Comparison of ENCODE assay signal across 1 cellular context in the genomic region with DNA sequence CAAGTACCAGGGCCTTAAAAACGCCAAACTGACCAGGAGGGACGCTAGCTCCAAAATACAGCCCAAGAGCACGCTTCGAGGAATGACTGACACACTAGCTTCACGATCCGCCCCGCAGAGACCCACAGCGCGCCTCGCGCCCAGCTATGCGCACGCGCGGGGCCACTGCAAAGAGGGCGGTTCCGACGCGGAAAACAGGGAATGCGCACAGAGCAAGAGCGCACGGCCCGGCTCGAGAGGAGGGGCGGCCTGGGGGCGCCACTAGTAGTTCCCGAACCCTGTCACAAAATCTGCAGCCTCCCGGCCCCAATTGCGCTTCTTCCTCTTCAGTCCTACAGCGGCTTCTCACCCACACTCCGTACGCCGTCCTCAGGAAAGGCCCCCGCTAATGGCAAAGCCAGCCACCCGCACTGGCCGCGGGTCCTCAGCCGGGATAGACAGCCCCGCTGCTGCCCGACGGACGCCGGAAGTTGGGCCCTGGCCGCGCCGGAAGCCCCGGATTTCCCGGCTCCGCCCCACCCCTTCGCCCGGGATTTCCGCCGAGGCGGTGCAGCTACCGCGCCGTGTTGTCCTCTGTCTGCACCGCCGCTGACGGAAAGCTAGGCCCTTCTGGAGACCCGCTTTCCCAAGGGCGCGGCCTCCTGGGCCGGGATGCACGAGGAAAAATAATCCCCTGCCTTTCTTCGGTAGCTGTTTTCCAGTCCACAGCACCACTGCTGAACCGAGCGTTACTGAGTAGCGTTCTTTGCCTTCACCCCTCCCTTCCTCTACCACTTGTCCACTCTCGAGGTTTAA.
TF ChIP-seq lines count a peak whose summit lies in the region.

A gene with protein sequence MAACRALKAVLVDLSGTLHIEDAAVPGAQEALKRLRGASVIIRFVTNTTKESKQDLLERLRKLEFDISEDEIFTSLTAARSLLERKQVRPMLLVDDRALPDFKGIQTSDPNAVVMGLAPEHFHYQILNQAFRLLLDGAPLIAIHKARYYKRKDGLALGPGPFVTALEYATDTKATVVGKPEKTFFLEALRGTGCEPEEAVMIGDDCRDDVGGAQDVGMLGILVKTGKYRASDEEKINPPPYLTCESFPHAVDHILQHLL (minus strand): TSS at position 472 of the 795 bp plus-strand sequence. CDS start 14,061 bp downstream, outside the sequence.

TF ChIP-seq in HepG2, 621 proteins besides CTCF, POLR2A, EP300 and RAD21 (continued from another document and continues in another):
- TF ChIP-seq ZNF501 (CRISPR knock-in tag; IDR thresholded peaks at IDR 0.05): peak; percentile 74
- TF ChIP-seq ZNF251 (CRISPR knock-in tag; IDR thresholded peaks at IDR 0.05): no peak
- TF ChIP-seq ATF7 (IDR thresholded peaks at IDR 0.05): no peak
- no peak for TF ChIP-seq ATF7 (CRISPR knock-in tag; IDR thresholded peaks at IDR 0.05)
- no peak for TF ChIP-seq DPF2 (CRISPR knock-in tag; IDR thresholded peaks at IDR 0.05; ENCODE audit: borderline replicate concordance, low read depth)
- TF ChIP-seq CHCHD3 (CRISPR knock-in tag; IDR thresholded peaks at IDR 0.05): no peak
- TF ChIP-seq MIER2 (CRISPR knock-in tag; IDR thresholded peaks at IDR 0.05): 0 out of 2 replicates have a peak, but pooled peaks have one; percentile 4
- TF ChIP-seq ZFY (CRISPR knock-in tag; IDR thresholded peaks at IDR 0.05): peak; percentile 94
- TF ChIP-seq ZNF629 (CRISPR knock-in tag; conservative IDR thresholded peaks at IDR 0.05): no peak; the same call in 1 of the 2 replicates
- TF ChIP-seq, protein P1, sequence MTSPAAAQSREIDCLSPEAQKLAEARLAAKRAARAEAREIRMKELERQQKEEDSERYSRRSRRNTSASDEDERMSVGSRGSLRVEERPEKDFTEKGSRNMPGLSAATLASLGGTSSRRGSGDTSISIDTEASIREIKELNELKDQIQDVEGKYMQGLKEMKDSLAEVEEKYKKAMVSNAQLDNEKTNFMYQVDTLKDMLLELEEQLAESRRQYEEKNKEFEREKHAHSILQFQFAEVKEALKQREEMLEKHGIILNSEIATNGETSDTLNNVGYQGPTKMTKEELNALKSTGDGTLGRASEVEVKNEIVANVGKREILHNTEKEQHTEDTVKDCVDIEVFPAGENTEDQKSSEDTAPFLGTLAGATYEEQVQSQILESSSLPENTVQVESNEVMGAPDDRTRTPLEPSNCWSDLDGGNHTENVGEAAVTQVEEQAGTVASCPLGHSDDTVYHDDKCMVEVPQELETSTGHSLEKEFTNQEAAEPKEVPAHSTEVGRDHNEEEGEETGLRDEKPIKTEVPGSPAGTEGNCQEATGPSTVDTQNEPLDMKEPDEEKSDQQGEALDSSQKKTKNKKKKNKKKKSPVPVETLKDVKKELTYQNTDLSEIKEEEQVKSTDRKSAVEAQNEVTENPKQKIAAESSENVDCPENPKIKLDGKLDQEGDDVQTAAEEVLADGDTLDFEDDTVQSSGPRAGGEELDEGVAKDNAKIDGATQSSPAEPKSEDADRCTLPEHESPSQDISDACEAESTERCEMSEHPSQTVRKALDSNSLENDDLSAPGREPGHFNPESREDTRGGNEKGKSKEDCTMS (CRISPR knock-in tag; conservative IDR thresholded peaks at IDR 0.05): no peak
- 0 out of 2 replicates have a peak, but pooled peaks have one; percentile 72 for TF ChIP-seq DZIP1 (CRISPR knock-in tag; IDR thresholded peaks at IDR 0.05)
- TF ChIP-seq NR2C2 (CRISPR knock-in tag; IDR thresholded peaks at IDR 0.05; ENCODE audit: borderline replicate concordance): no peak; the same call in 1 of the 2 replicates
- TF ChIP-seq TGIF2 (CRISPR knock-in tag; IDR thresholded peaks at IDR 0.05): peak; percentile 78
- TF ChIP-seq, protein P2, sequence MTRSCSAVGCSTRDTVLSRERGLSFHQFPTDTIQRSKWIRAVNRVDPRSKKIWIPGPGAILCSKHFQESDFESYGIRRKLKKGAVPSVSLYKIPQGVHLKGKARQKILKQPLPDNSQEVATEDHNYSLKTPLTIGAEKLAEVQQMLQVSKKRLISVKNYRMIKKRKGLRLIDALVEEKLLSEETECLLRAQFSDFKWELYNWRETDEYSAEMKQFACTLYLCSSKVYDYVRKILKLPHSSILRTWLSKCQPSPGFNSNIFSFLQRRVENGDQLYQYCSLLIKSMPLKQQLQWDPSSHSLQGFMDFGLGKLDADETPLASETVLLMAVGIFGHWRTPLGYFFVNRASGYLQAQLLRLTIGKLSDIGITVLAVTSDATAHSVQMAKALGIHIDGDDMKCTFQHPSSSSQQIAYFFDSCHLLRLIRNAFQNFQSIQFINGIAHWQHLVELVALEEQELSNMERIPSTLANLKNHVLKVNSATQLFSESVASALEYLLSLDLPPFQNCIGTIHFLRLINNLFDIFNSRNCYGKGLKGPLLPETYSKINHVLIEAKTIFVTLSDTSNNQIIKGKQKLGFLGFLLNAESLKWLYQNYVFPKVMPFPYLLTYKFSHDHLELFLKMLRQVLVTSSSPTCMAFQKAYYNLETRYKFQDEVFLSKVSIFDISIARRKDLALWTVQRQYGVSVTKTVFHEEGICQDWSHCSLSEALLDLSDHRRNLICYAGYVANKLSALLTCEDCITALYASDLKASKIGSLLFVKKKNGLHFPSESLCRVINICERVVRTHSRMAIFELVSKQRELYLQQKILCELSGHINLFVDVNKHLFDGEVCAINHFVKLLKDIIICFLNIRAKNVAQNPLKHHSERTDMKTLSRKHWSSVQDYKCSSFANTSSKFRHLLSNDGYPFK (CRISPR knock-in tag; IDR thresholded peaks at IDR 0.05; ENCODE audit: borderline replicate concordance): peak; percentile 88; the same call in 1 of the 2 replicates
- no peak for TF ChIP-seq ZNF672 (CRISPR knock-in tag; IDR thresholded peaks at IDR 0.05)
- TF ChIP-seq KAT8 (CRISPR knock-in tag; IDR thresholded peaks at IDR 0.05): peak; percentile 94
- TF ChIP-seq ZNF468 (CRISPR knock-in tag; IDR thresholded peaks at IDR 0.05): 0 out of 2 replicates have a peak, but pooled peaks have one; percentile 14
- TF ChIP-seq ZNF3 (CRISPR knock-in tag; IDR thresholded peaks at IDR 0.05): no peak
- no peak for TF ChIP-seq SRF (IDR thresholded peaks at IDR 0.05; ENCODE audit: low read depth, low read length)
- no peak; the same call in 1 of the 2 replicates for TF ChIP-seq ZNF460 (CRISPR knock-in tag; IDR thresholded peaks at IDR 0.05; ENCODE audit: borderline replicate concordance)
- peak; percentile 51; the same call in 1 of the 2 replicates for TF ChIP-seq PCBP1 (IDR thresholded peaks at IDR 0.05; ENCODE audit: borderline replicate concordance, low read depth, low read length)
- TF ChIP-seq MLX (CRISPR knock-in tag; IDR thresholded peaks at IDR 0.05): no peak
- no peak for TF ChIP-seq ZNF775 (CRISPR knock-in tag; IDR thresholded peaks at IDR 0.05; ENCODE audit: borderline replicate concordance)
- no peak for TF ChIP-seq ATAD3A (CRISPR knock-in tag; IDR thresholded peaks at IDR 0.05)
- no peak; the same call in 1 of the 2 replicates for TF ChIP-seq CREBL2 (CRISPR knock-in tag; IDR thresholded peaks at IDR 0.05; ENCODE audit: borderline replicate concordance)
- TF ChIP-seq, protein P3, sequence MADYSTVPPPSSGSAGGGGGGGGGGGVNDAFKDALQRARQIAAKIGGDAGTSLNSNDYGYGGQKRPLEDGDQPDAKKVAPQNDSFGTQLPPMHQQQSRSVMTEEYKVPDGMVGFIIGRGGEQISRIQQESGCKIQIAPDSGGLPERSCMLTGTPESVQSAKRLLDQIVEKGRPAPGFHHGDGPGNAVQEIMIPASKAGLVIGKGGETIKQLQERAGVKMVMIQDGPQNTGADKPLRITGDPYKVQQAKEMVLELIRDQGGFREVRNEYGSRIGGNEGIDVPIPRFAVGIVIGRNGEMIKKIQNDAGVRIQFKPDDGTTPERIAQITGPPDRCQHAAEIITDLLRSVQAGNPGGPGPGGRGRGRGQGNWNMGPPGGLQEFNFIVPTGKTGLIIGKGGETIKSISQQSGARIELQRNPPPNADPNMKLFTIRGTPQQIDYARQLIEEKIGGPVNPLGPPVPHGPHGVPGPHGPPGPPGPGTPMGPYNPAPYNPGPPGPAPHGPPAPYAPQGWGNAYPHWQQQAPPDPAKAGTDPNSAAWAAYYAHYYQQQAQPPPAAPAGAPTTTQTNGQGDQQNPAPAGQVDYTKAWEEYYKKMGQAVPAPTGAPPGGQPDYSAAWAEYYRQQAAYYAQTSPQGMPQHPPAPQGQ (CRISPR knock-in tag; IDR thresholded peaks at IDR 0.05; ENCODE audit: borderline replicate concordance): no peak
- peak; percentile 11; the same call in 1 of the 2 replicates for TF ChIP-seq ZBTB33 (CRISPR knock-in tag; IDR thresholded peaks at IDR 0.05)
- TF ChIP-seq CCDC6 (CRISPR knock-in tag; IDR thresholded peaks at IDR 0.05): no peak; the same call in 1 of the 2 replicates
- TF ChIP-seq ZNF235 (CRISPR knock-in tag; IDR thresholded peaks at IDR 0.05; ENCODE audit: borderline replicate concordance): peak; percentile 76
- no peak; the same call in 1 of the 2 replicates for TF ChIP-seq BORCS8-MEF2B (CRISPR knock-in tag; IDR thresholded peaks at IDR 0.05)
- peak; percentile 16; the same call in 1 of the 2 replicates for TF ChIP-seq ZBTB20 (CRISPR knock-in tag; IDR thresholded peaks at IDR 0.05; ENCODE audit: borderline replicate concordance, low read depth)
- TF ChIP-seq ZNF558 (CRISPR knock-in tag; IDR thresholded peaks at IDR 0.05; ENCODE audit: borderline replicate concordance): no peak
- TF ChIP-seq ZNF543 (CRISPR knock-in tag; IDR thresholded peaks at IDR 0.05): no peak; the same call in 1 of the 2 replicates
- TF ChIP-seq, protein P4, sequence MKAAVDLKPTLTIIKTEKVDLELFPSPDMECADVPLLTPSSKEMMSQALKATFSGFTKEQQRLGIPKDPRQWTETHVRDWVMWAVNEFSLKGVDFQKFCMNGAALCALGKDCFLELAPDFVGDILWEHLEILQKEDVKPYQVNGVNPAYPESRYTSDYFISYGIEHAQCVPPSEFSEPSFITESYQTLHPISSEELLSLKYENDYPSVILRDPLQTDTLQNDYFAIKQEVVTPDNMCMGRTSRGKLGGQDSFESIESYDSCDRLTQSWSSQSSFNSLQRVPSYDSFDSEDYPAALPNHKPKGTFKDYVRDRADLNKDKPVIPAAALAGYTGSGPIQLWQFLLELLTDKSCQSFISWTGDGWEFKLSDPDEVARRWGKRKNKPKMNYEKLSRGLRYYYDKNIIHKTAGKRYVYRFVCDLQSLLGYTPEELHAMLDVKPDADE (CRISPR knock-in tag; IDR thresholded peaks at IDR 0.05): no peak
- no peak for TF ChIP-seq SNRNP70 (IDR thresholded peaks at IDR 0.05; ENCODE audit: low read depth, low read length)
- peak; percentile 71; the same call in 1 of the 2 replicates for TF ChIP-seq ZIK1 (CRISPR knock-in tag; IDR thresholded peaks at IDR 0.05; ENCODE audit: borderline replicate concordance, low read depth)
- TF ChIP-seq ZNF737 (CRISPR knock-in tag; IDR thresholded peaks at IDR 0.05; ENCODE audit: borderline replicate concordance): no peak
- peak; percentile 31 for TF ChIP-seq FOXO1 (CRISPR knock-in tag; IDR thresholded peaks at IDR 0.05)
- no peak for TF ChIP-seq TBP (CRISPR knock-in tag; IDR thresholded peaks at IDR 0.05)
- no peak for TF ChIP-seq ZNF773 (CRISPR knock-in tag; IDR thresholded peaks at IDR 0.05; ENCODE audit: borderline replicate concordance)
